In genomic region chr2:191478754-191479679, GRCh38 we compare ENCODE assay signal across 11 cellular contexts.
DNase-seq lines count a peak whose midpoint lies in the region; ATAC-seq, FAIRE-seq and TF ChIP-seq lines count a peak whose summit lies in the region.
"Had no signal": no experiment of that assay in that cellular context is flagged by ENCODE, and none has a peak within 500 bp of the region (broad histone marks: within the 10 kb centered on the region; RNA-seq: fewer than 3 reads in every experiment).

No MANE protein-coding gene starts in this region.

- peak overlapping the region in 2 of 5 donors; percentile 40 to 58 for H3K27ac ChIP-seq in adrenal gland
- no peak overlapping the region for H3K27ac ChIP-seq in testis

- H3K27me3 ChIP-seq in adrenal gland (no peaks in the 10 kb centered on the region), testis (no peaks in the 10 kb centered on the region)

- peak; percentile 49 for DNase-seq in NCI-H1092 (lab: John Stamatoyannopoulos, UW)
- peak; percentile 20 to 81 (median 47) for DNase-seq in adrenal gland
- DNase-seq in testis = peak; percentile 51
- no peak for DNase-seq in T-helper 9 cell
- DNase-seq: activated CD4-positive, alpha-beta T cell treated with anti-CD3 and anti-CD28 coated beads for 1 hour; cortex of kidney; naive B cell had no signal

- intact Hi-C loops in adrenal gland (cut with DNase I) = no loop called here
- intact Hi-C loops in testis (cut with DNase I; ENCODE audit: low total_unique reads) = no loop called here

- no peak for TF ChIP-seq CTCF in adrenal gland (IDR thresholded peaks at IDR 0.05)
- no peak for TF ChIP-seq CTCF in testis (IDR thresholded peaks at IDR 0.05)

- H3K4me3 ChIP-seq in adrenal gland = no peak overlapping the region
- H3K4me3 ChIP-seq in testis = no peak overlapping the region

- H3K4me1 ChIP-seq in adrenal gland (replicated peaks in 1 of 2) (no peaks in the 10 kb centered on the region), testis (peaks cover 7% of the 10 kb centered on the region)

- TF ChIP-seq POLR2A in adrenal gland (IDR thresholded peaks at IDR 0.05) (no peak), testis (IDR thresholded peaks at IDR 0.05) (no peak)

- ATAC-seq in HG03432 (IDR thresholded peaks at IDR 0.05; ENCODE audit: unreplicated experiment) (no peak), GM18511 (IDR thresholded peaks at IDR 0.05; ENCODE audit: unreplicated experiment) (no peak)

- no peaks in the 10 kb centered on the region for H3K36me3 ChIP-seq in adrenal gland (replicated peaks in 1 of 2)
- no peaks in the 10 kb centered on the region for H3K36me3 ChIP-seq in testis (ENCODE audit: low read depth, missing control alignments)

- 52 to 59% (median 57%) methylated on average over 9 to 10 of the region's 10 CpGs for WGBS in adrenal gland, 4 donors
- 32 to 41% methylated on average over 10 of the region's 10 CpGs for WGBS in testis, 2 donors

- peaks cover 0 to 4% (median 0%) of the 10 kb centered on the region in 3 donors for H3K9me3 ChIP-seq in adrenal gland (replicated peaks in 1 of 3)
- peaks cover 3% of the 10 kb centered on the region for H3K9me3 ChIP-seq in testis

- FAIRE-seq in islet of Langerhans (lab: Jason Lieb, UNC) = peak; percentile 43
- FAIRE-seq: GM12891 had no signal
